ENCODE assay signal across 19 cellular contexts in the genomic region with DNA sequence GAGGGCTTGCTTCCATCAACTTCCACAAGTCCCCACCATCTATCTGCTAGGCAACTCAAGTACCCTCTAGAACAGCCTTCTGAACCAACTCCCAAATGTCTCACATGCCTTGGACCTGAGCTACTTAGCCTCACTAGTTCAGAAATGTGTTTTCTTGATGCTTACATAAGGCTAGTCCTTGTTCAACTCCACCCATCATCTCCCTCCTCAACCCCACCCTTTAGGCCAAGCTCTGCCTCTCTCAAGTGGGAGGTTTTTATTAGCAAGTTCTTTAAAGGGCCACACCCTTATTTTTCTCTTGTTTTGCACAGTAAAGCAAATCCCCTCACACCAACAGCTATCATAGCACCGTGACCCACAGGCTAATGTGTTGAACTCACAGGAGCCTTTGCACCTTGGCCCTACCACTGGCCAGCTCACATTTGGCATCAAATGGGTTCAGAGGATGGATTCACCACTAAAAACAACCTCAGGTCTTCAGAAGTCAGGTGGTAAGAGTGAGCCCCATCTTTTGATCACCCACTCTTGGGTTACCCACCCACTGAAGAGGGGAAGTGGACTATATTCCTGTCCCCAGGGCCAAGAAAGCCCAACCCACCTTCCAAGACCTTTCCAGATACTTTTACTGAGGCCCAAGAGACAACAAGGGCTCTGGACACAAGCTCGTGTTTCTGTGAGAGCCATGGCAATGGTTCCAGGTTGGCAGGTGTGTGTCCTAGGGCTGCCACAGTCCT. TPM values are rescaled to one million over a fixed set of nuclear protein-coding genes. Genes with fewer than 3 reads are reported as not detected.
A peak's percentile ranks its signal among the peaks of the same experiment; 100 is the strongest.
DNase-seq lines count a peak whose midpoint lies in the region; ATAC-seq, FAIRE-seq and TF ChIP-seq lines count a peak whose summit lies in the region.
"Had no signal": no experiment of that assay in that cellular context is flagged by ENCODE, and none has a peak within 500 bp of the region (broad histone marks: within the 10 kb centered on the region; RNA-seq: fewer than 3 reads in every experiment).

No MANE protein-coding gene starts in this region.

- H3K36me3 ChIP-seq in KOPT-K1 (ENCODE audit: insufficient read depth, low read length) (peaks cover 11% of the 10 kb centered on the region; the same call in 1 of the 2 replicates), esophagus muscularis mucosa (no peaks in the 10 kb centered on the region)
- H3K36me3 ChIP-seq: thoracic aorta had no signal

- H3K27ac Mint-ChIP-seq in activated naive CD4-positive, alpha-beta T cell treated with anti-CD3 and anti-CD28 coated beads, Interleukin-2, amount 50 U/mL, for 24 hours, result peak overlapping the region; percentile 46
- peak overlapping the region; percentile 78 for H3K27ac Mint-ChIP-seq in stimulated activated memory B cell treated with anti-CD40 and anti-IgM and Interleukin-4, amounts not matched to agents 10 μg/mL and 1 μg/mL and 100 μg/mL, for 72 hours

- no peak for TF ChIP-seq EP300 in esophagus muscularis mucosa (IDR thresholded peaks at IDR 0.05)

- H3K4me1 Mint-ChIP-seq in activated naive CD4-positive, alpha-beta T cell treated with anti-CD3 and anti-CD28 coated beads, Interleukin-2, amount 50 U/mL, for 24 hours, result peaks cover 99% of the 10 kb centered on the region
- peaks cover 74% of the 10 kb centered on the region for H3K4me1 Mint-ChIP-seq in stimulated activated memory B cell treated with anti-CD40 and anti-IgM and Interleukin-4, amounts not matched to agents 10 μg/mL and 1 μg/mL and 100 μg/mL, for 72 hours

- no peak overlapping the region for H3K4me3 ChIP-seq in esophagus muscularis mucosa
- H3K4me3 ChIP-seq: thoracic aorta had no signal

- no peaks in the 10 kb centered on the region for H3K9me3 Mint-ChIP-seq in activated naive CD4-positive, alpha-beta T cell treated with anti-CD3 and anti-CD28 coated beads, Interleukin-2, amount 50 U/mL, for 24 hours
- H3K9me3 Mint-ChIP-seq in stimulated activated memory B cell treated with anti-CD40 and anti-IgM and Interleukin-4, amounts not matched to agents 10 μg/mL and 1 μg/mL and 100 μg/mL, for 72 hours, result no peaks in the 10 kb centered on the region

- CTCF ChIA-PET in HEK293T (lab: Yijun Ruan, JAX), result interaction anchor here (0.5 kb wide), 1 partner anchor 484 kb away, joined by 3 read pairs; no protein-coding TSS in a partner anchor

- WGBS in esophagus muscularis mucosa, result 76% methylated on average over 2 of the region's 2 CpGs

- DNase-seq in activated naive CD4-positive, alpha-beta T cell treated with anti-CD3 and anti-CD28 coated beads, Interleukin-2, amount 50 U/mL, for 16 hours, result no peak
- peak; percentile 50 for DNase-seq in esophagus muscularis mucosa (ENCODE audit: extremely low spot score)
- no peak for DNase-seq in HTR-8/SVneo (ENCODE audit: insufficient read length, low spot score)
- DNase-seq in HEK293T (ENCODE audit: extremely low spot score), result no peak
- DNase-seq: Calu3, GF-D8, glutamatergic neuron, Kasumi-1, NCI-H524, SK-N-SH had no signal

- H3K9me3 ChIP-seq in KOPT-K1 (ENCODE audit: insufficient read depth, low read length, poor library complexity, severe bottlenecking), result no peaks in the 10 kb centered on the region
- H3K9me3 ChIP-seq in esophagus muscularis mucosa, result no peaks in the 10 kb centered on the region
- H3K9me3 ChIP-seq: SK-N-SH, thoracic aorta had no signal

- H3K27me3 Mint-ChIP-seq in activated naive CD4-positive, alpha-beta T cell treated with anti-CD3 and anti-CD28 coated beads, Interleukin-2, amount 50 U/mL, for 24 hours, result no peaks in the 10 kb centered on the region
- H3K27me3 Mint-ChIP-seq in stimulated activated memory B cell treated with anti-CD40 and anti-IgM and Interleukin-4, amounts not matched to agents 10 μg/mL and 1 μg/mL and 100 μg/mL, for 72 hours, result no peaks in the 10 kb centered on the region

- intact Hi-C loops in esophagus muscularis mucosa (cut with DNase I), result no loop called here

- H3K27me3 ChIP-seq in esophagus muscularis mucosa, result peaks cover 0 to 8% (median 0%) of the 10 kb centered on the region in 4 donors

- TF ChIP-seq CTCF in esophagus muscularis mucosa (IDR thresholded peaks at IDR 0.05), result no peak

- TF ChIP-seq POLR2A in esophagus muscularis mucosa (IDR thresholded peaks at IDR 0.05; ENCODE audit: low read depth), result no peak

- peak; percentile 21 for ATAC-seq in stimulated activated memory B cell treated with anti-CD40 and anti-IgM and Interleukin-4, amounts not matched to agents 10 μg/mL and 1 μg/mL and 100 μg/mL, for 72 hours
- no peak for ATAC-seq in GM21515 (IDR thresholded peaks at IDR 0.05; ENCODE audit: unreplicated experiment)

- no peak overlapping the region for H3K4me3 Mint-ChIP-seq in activated naive CD4-positive, alpha-beta T cell treated with anti-CD3 and anti-CD28 coated beads, Interleukin-2, amount 50 U/mL, for 24 hours
- peak overlapping the region; percentile 21 for H3K4me3 Mint-ChIP-seq in stimulated activated memory B cell treated with anti-CD40 and anti-IgM and Interleukin-4, amounts not matched to agents 10 μg/mL and 1 μg/mL and 100 μg/mL, for 72 hours
- H3K4me3 Mint-ChIP-seq: WTC11 had no signal

- POLR2A ChIA-PET in HEK293T (lab: Yijun Ruan, JAX), result interaction anchor here (1.3 kb wide), 1 partner anchor 11 kb away, joined by 3 read pairs; no protein-coding TSS in a partner anchor

- H3K27ac ChIP-seq in KOPT-K1 (ENCODE audit: low read depth, low read length, poor library complexity, severe bottlenecking) (peak overlapping the region; percentile 48), esophagus muscularis mucosa (replicated peaks in 1 of 4) (peak overlapping the region in 3 of 4 donors; percentile 14 to 34 (median 31))
- H3K27ac ChIP-seq: epithelial cell of prostate had no signal

- peaks cover 25% of the 10 kb centered on the region for H3K36me3 Mint-ChIP-seq in activated naive CD4-positive, alpha-beta T cell treated with anti-CD3 and anti-CD28 coated beads, Interleukin-2, amount 50 U/mL, for 24 hours
- peaks cover 20% of the 10 kb centered on the region for H3K36me3 Mint-ChIP-seq in stimulated activated memory B cell treated with anti-CD40 and anti-IgM and Interleukin-4, amounts not matched to agents 10 μg/mL and 1 μg/mL and 100 μg/mL, for 72 hours
- H3K36me3 Mint-ChIP-seq: WTC11 had no signal

- FAIRE-seq in HTR-8/SVneo (lab: Jason Lieb, UNC), result no peak
- FAIRE-seq: keratinocyte had no signal

- no peaks in the 10 kb centered on the region for H3K4me1 ChIP-seq in esophagus muscularis mucosa

TF ChIP-seq in HEK293T, 16 proteins besides CTCF, POLR2A, EP300 and RAD21:
- TF ChIP-seq SP1 (IDR thresholded peaks at IDR 0.05) (no peak), BHLHE40 (IDR thresholded peaks at IDR 0.05; ENCODE audit: borderline replicate concordance) (no peak), L3MBTL2 (conservative IDR thresholded peaks at IDR 0.05) (no peak), SUZ12 (IDR thresholded peaks at IDR 0.05) (no peak), LEF1 (IDR thresholded peaks at IDR 0.05; ENCODE audit: borderline replicate concordance) (no peak), FOXK2 (IDR thresholded peaks at IDR 0.05) (no peak), ZNF384 (IDR thresholded peaks at IDR 0.05) (no peak), TARDBP (IDR thresholded peaks at IDR 0.05) (no peak), NFRKB (IDR thresholded peaks at IDR 0.05) (no peak), ARNT (IDR thresholded peaks at IDR 0.05) (no peak), FOXA1 (IDR thresholded peaks at IDR 0.05) (no peak)

RNA-seq across cellular contexts. Expression of gene PIK3R5, which starts 12.2 kb away (rescaled TPM):
- total RNA-seq in esophagus muscularis mucosa, result 10 to 100 TPM in 2 of 4 donors, 1 to 10 TPM in 2; 7.0 to 16.2 (median 9.6) TPM
- total RNA-seq: Calu3, pulmonary artery endothelial cell had no signal
